ENCODE assay signal across 8 cellular contexts in the genomic region with DNA sequence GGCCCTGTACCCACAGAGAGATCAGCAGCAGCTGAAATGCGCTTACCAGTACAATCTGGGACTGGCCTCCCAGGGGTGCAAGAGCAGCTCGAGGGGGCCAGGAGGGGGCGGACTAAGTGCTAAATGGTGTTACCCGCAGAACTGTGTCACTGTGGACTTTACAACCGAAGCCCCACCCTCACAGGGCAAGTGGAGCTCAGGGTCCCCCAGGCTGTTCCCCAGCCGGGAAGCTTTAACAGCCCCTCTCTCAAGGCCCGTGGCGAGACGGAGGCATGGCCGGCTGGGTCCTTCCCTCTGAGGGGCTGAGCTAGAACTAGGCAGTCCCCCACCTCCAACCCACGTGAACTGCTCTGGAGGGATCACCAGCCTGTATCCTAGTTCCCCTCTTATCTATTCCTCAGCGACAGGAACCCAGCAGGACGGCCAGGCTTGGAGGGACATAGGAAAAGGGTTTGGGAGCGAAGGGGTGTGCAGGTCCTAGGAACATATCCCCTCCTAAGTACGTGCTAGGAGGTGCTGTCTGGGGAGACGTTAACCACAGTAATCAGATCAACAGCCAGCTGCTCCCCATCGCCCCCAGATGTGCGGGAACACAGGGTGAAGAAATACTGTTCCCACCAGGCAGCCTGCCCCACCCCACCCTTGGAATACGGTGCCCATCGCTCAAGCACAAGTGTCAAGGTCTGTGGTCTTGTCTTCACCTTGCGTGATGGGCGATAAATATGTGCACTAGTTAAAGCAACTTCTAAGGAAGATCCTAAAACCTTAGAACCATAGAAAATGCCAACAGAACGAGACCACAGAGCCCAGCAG. TPM values are rescaled to one million over a fixed set of nuclear protein-coding genes. Genes with fewer than 3 reads are reported as not detected.
DNase-seq lines count a peak whose midpoint lies in the region; ATAC-seq and TF ChIP-seq lines count a peak whose summit lies in the region.

No MANE protein-coding gene starts in this region.

- DNase-seq in AG04450 (ENCODE audit: low read depth, low spot score): no peak
- DNase-seq in SJCRH30: peak; percentile 85 to 87
- DNase-seq in MCF 10A (ENCODE audit: unreplicated experiment): no peak
- DNase-seq in osteocyte (ENCODE audit: extremely low spot score, unreplicated experiment): no peak
- no peak for DNase-seq in NCI-H510A treated with DMSO at 0.1 percent for 48 hours (lab: John Stamatoyannopoulos, UW)

- H3K9me3 Mint-ChIP-seq in MCF 10A (ENCODE audit: unreplicated experiment) (no peaks in the 10 kb centered on the region), osteocyte (ENCODE audit: unreplicated experiment) (no peaks in the 10 kb centered on the region)

- H3K27me3 ChIP-seq in AG04450 (ENCODE audit: control insufficient read depth, insufficient read depth, low read length): no peaks in the 10 kb centered on the region
- H3K27me3 ChIP-seq in SJCRH30: no peaks in the 10 kb centered on the region

- TF ChIP-seq CTCF in AG04450 (IDR thresholded peaks at IDR 0.05; ENCODE audit: low read depth, low read length) (no peak), MCF 10A (IDR thresholded peaks at IDR 0.05; ENCODE audit: unreplicated experiment) (no peak), osteocyte (IDR thresholded peaks at IDR 0.05) (no peak)

- H3K4me1 Mint-ChIP-seq in MCF 10A (ENCODE audit: insufficient read depth, unreplicated experiment): peaks cover 68% of the 10 kb centered on the region
- H3K4me1 Mint-ChIP-seq in osteocyte (ENCODE audit: unreplicated experiment): peaks cover 72% of the 10 kb centered on the region

- peaks cover 11% of the 10 kb centered on the region for H3K36me3 ChIP-seq in SJCRH30

- peaks cover 59% of the 10 kb centered on the region for H3K4me1 ChIP-seq in SJCRH30

- peak overlapping the region; percentile 60 for H3K4me3 Mint-ChIP-seq in MCF 10A (ENCODE audit: unreplicated experiment)
- H3K4me3 Mint-ChIP-seq in osteocyte (ENCODE audit: unreplicated experiment): peak overlapping the region; percentile 44

- H3K4me3 ChIP-seq in AG04450 (ENCODE audit: low read depth, low read length) (no peak overlapping the region), SJCRH30 (peak overlapping the region; percentile 39)

- H3K27ac ChIP-seq in AG04450 (ENCODE audit: low read depth, low read length) (peak overlapping the region; percentile 88), SJCRH30 (peak overlapping the region; percentile 100)

- H3K9me3 ChIP-seq in AG04450 (ENCODE audit: control insufficient read depth, insufficient read depth, low read length) (no peaks in the 10 kb centered on the region; the same call in 1 of the 2 replicates), SJCRH30 (replicated peaks) (no peaks in the 10 kb centered on the region)

- H3K27me3 Mint-ChIP-seq in MCF 10A (ENCODE audit: insufficient read depth, unreplicated experiment) (no peaks in the 10 kb centered on the region), osteocyte (ENCODE audit: unreplicated experiment) (no peaks in the 10 kb centered on the region)

- intact Hi-C loops in MCF 10A (cut with micrococcal nuclease): loop anchor here (2.0 kb wide), 1 partner anchor 159 kb away; no protein-coding TSS in a partner anchor

- POLR2A ChIA-PET in AG04450 (lab: Yijun Ruan, JAX) (no interaction called here), MCF 10A (lab: Yijun Ruan, JAX) (interaction anchor here (0.7 to 4.1 kb wide), 8 partner anchors 24 to 152 kb away, joined by 3 to 23 read pairs (median 8); partner anchors contain the start of gene ZBTB17)

- ATAC-seq in HG03108 (IDR thresholded peaks at IDR 0.05; ENCODE audit: unreplicated experiment) (no peak), GM21390 (IDR thresholded peaks at IDR 0.05; ENCODE audit: unreplicated experiment) (no peak), GM21526 (IDR thresholded peaks at IDR 0.05; ENCODE audit: low FRiP score, unreplicated experiment) (no peak)

- peak overlapping the region; percentile 87 for H3K27ac Mint-ChIP-seq in MCF 10A (ENCODE audit: low read depth, unreplicated experiment)
- H3K27ac Mint-ChIP-seq in osteocyte (ENCODE audit: unreplicated experiment): peak overlapping the region; percentile 97

- BruUV-seq in MCF 10A (replicated peaks; lab: Mats Ljungman, UMichigan): no TSS peak

- CTCF ChIA-PET in AG04450 (lab: Charles Lee) (interaction anchor here (1.0 to 1.4 kb wide), 4 partner anchors 13 to 136 kb away, joined by 3 read pairs; no protein-coding TSS in a partner anchor), MCF 10A (lab: Yijun Ruan, JAX) (interaction anchor here (0.8 to 1.5 kb wide), 3 partner anchors 136 to 155 kb away, joined by 3 to 5 read pairs (median 4); no protein-coding TSS in a partner anchor)

- H3K36me3 Mint-ChIP-seq in MCF 10A (ENCODE audit: insufficient read depth, unreplicated experiment): peaks cover 28% of the 10 kb centered on the region
- peaks cover 8% of the 10 kb centered on the region for H3K36me3 Mint-ChIP-seq in osteocyte (ENCODE audit: unreplicated experiment)

RNA-seq across cellular contexts. Expression of gene ZBTB17, which starts 24.4 kb away (rescaled TPM):
- 21.4 and 36.1 TPM in 2 replicates for polyA plus RNA-seq in AG04450 (2011; rRNA removed)
- 33.1 and 53.7 TPM in 2 replicates for polyA minus RNA-seq in AG04450 (2011; rRNA and poly(A)+ RNA removed)
- 27.1 and 34.9 TPM in 2 replicates for total RNA-seq in SJCRH30 (2014; rRNA removed; shearing (Covaris generic))
- total RNA-seq in MCF 10A (2022) (46.3 and 48.3 TPM in 2 replicates), osteocyte (34.7 and 37.2 TPM in 2 replicates)

RNA-seq across cellular contexts. Expression of gene SRARP, which starts 52.5 kb away (rescaled TPM):
- not detected in 2 replicates for polyA plus RNA-seq in AG04450 (2011; rRNA removed)
- polyA minus RNA-seq in AG04450 (2011; rRNA and poly(A)+ RNA removed): not detected in 2 replicates
- total RNA-seq in SJCRH30 (2014; rRNA removed; shearing (Covaris generic)): not detected in 2 replicates
- total RNA-seq in MCF 10A (2022) (not detected in 2 replicates), osteocyte (not detected in 2 replicates)

Comparison
In these comparisons a context has a peak if more than half of its experiments do, and no peak if none do; other contexts are left out.
1. DNase-seq: peak in SJCRH30 (2 of 2); none in AG04450 (single experiment), MCF 10A (single experiment), osteocyte (single experiment) and NCI-H510A treated with DMSO at 0.1 percent for 48 hours (single experiment).